14 cellular contexts compared by ENCODE assay signal in genomic region chr5:80035839-80036238, GRCh38. TPM values are rescaled to one million over a fixed set of nuclear protein-coding genes. Genes with fewer than 3 reads are reported as not detected.
DNase-seq lines count a peak whose midpoint lies in the region; ATAC-seq lines count a peak whose summit lies in the region.
"Had no signal": no experiment of that assay in that cellular context is flagged by ENCODE, and none has a peak within 500 bp of the region (broad histone marks: within the 10 kb centered on the region; RNA-seq: fewer than 3 reads in every experiment).

No MANE protein-coding gene starts in this region.

- H3K36me3 ChIP-seq in skeletal muscle satellite cell (ENCODE audit: insufficient read depth, low read length) = no peaks in the 10 kb centered on the region
- H3K36me3 ChIP-seq: esophagus squamous epithelium had no signal

- no peak overlapping the region for H3K27ac Mint-ChIP-seq in activated CD4-positive, alpha-beta memory T cell treated with anti-CD3 and anti-CD28 coated beads for 36 hours

- H3K27me3 Mint-ChIP-seq in activated T-cell treated with anti-CD3 and anti-CD28 coated beads, Interleukin-2, amount 50 U/mL, for 4 hours (ENCODE audit: low read depth) = peaks cover 60% of the 10 kb centered on the region
- H3K27me3 Mint-ChIP-seq in activated CD4-positive, alpha-beta memory T cell treated with anti-CD3 and anti-CD28 coated beads for 36 hours = peaks cover 47% of the 10 kb centered on the region

- peak overlapping the region; percentile 14 for H3K4me3 Mint-ChIP-seq in activated T-cell treated with anti-CD3 and anti-CD28 coated beads, Interleukin-2, amount 50 U/mL, for 4 hours
- H3K4me3 Mint-ChIP-seq in activated CD4-positive, alpha-beta memory T cell treated with anti-CD3 and anti-CD28 coated beads for 36 hours = peak overlapping the region; percentile 25

- no peak overlapping the region for H3K9ac ChIP-seq in skeletal muscle satellite cell (ENCODE audit: low read depth, low read length)

- intact Hi-C loops in activated CD4-positive, alpha-beta memory T cell treated with anti-CD3 and anti-CD28 coated beads for 36 hours (cut with micrococcal nuclease) = loop anchor here (5.0 kb wide), 2 partner anchors 474 to 524 kb away; partner anchors contain the start of gene HOMER1

- no peak for ATAC-seq in activated T-cell treated with anti-CD3 and anti-CD28 coated beads, Interleukin-2, amount 50 U/mL, for 4 hours
- ATAC-seq in HG03565 (IDR thresholded peaks at IDR 0.05; ENCODE audit: unreplicated experiment) = no peak
- ATAC-seq: Panc1 had no signal

- no peaks in the 10 kb centered on the region for H3K4me1 ChIP-seq in skeletal muscle satellite cell (ENCODE audit: control insufficient read depth, insufficient read depth, low read length)

- H3K4me2 ChIP-seq in skeletal muscle satellite cell (ENCODE audit: low read length) = peak overlapping the region; percentile 58

- H3K36me3 Mint-ChIP-seq in activated T-cell treated with anti-CD3 and anti-CD28 coated beads, Interleukin-2, amount 50 U/mL, for 4 hours (ENCODE audit: insufficient read depth) = no peaks in the 10 kb centered on the region
- no peaks in the 10 kb centered on the region for H3K36me3 Mint-ChIP-seq in activated CD4-positive, alpha-beta memory T cell treated with anti-CD3 and anti-CD28 coated beads for 36 hours

- H3K27me3 ChIP-seq in skeletal muscle satellite cell (ENCODE audit: control insufficient read depth, insufficient read depth, low read length) = peaks cover 78% of the 10 kb centered on the region

- CTCF ChIA-PET in activated CD4-positive, alpha-beta memory T cell treated with anti-CD3 and anti-CD28 coated beads for 36 hours (lab: Charles Lee) = no interaction called here

- no peak for DNase-seq in activated T-cell treated with anti-CD3 and anti-CD28 coated beads, Interleukin-2, amount 50 U/mL, for 4 hours
- DNase-seq in activated T-cell treated with anti-CD3 and anti-CD28 coated beads for 4 hours (no peak), NCI-H446 treated with DMSO at 0.1 percent for 48 hours (lab: John Stamatoyannopoulos, UW) (no peak), SHP77 treated with DMSO at 0.1 percent for 48 hours (lab: John Stamatoyannopoulos, UW) (no peak)
- no peak for DNase-seq in activated CD4-positive, alpha-beta memory T cell treated with anti-CD3 and anti-CD28 coated beads for 36 hours
- DNase-seq: activated CD4-positive, alpha-beta T cell treated with anti-CD3 and anti-CD28 coated beads for 48 hours; esophagus squamous epithelium; Kasumi-1; NCI-H187; occipital lobe had no signal

- no peaks in the 10 kb centered on the region for H3K9me3 Mint-ChIP-seq in activated T-cell treated with anti-CD3 and anti-CD28 coated beads, Interleukin-2, amount 50 U/mL, for 4 hours
- H3K9me3 Mint-ChIP-seq in activated CD4-positive, alpha-beta memory T cell treated with anti-CD3 and anti-CD28 coated beads for 36 hours = no peaks in the 10 kb centered on the region

- peaks cover 12% of the 10 kb centered on the region for H3K4me1 Mint-ChIP-seq in activated T-cell treated with anti-CD3 and anti-CD28 coated beads, Interleukin-2, amount 50 U/mL, for 4 hours (ENCODE audit: low read depth)
- peaks cover 37% of the 10 kb centered on the region for H3K4me1 Mint-ChIP-seq in activated CD4-positive, alpha-beta memory T cell treated with anti-CD3 and anti-CD28 coated beads for 36 hours (ENCODE audit: low read depth)

- H3K4me3 ChIP-seq in iPS-11a (ENCODE audit: low read depth, low read length) (peak overlapping the region; percentile 40), skeletal muscle satellite cell (ENCODE audit: low read length) (no peak overlapping the region)

- POLR2A ChIA-PET in activated CD4-positive, alpha-beta memory T cell treated with anti-CD3 and anti-CD28 coated beads for 36 hours (lab: Charles Lee) = interaction anchor here (1.4 to 2.8 kb wide), 2 partner anchors 11 to 73 kb away, joined by 4 to 12 read pairs; no protein-coding TSS in a partner anchor

- no peaks in the 10 kb centered on the region for H3K9me3 ChIP-seq in skeletal muscle satellite cell (replicated peaks; ENCODE audit: low read length)
- H3K9me3 ChIP-seq: esophagus squamous epithelium had no signal

RNA-seq across cellular contexts. Expression of gene THBS4, which starts 0.7 kb away (rescaled TPM):
- total RNA-seq in activated T-cell treated with anti-CD3 and anti-CD28 coated beads, Interleukin-2, amount 50 U/mL, for 4 hours = 1 to 10 TPM in 1 of 3 donors, under 1 TPM in 2; 0.27 to 1.3 (median 0.66) TPM
- total RNA-seq in activated CD4-positive, alpha-beta memory T cell treated with anti-CD3 and anti-CD28 coated beads for 36 hours = 1 to 10 TPM; 1.8 to 2.2 TPM
- 0.44 and 1.8 TPM in 2 replicates for total RNA-seq in skeletal muscle satellite cell (2012; rRNA removed)

RNA-seq across cellular contexts. Expression of gene MTX3, which starts 44.8 kb away (rescaled TPM):
- 10 to 100 TPM; 14.8 to 15.0 (median 14.9) TPM for total RNA-seq in activated T-cell treated with anti-CD3 and anti-CD28 coated beads, Interleukin-2, amount 50 U/mL, for 4 hours
- 10 to 100 TPM; 13.3 to 16.8 TPM for total RNA-seq in activated CD4-positive, alpha-beta memory T cell treated with anti-CD3 and anti-CD28 coated beads for 36 hours
- 11.6 and 14.2 TPM in 2 replicates for total RNA-seq in skeletal muscle satellite cell (2012; rRNA removed)
